ENCODE assay signal across 28 cellular contexts in genomic region chr12:16110596-16110995, GRCh38.
"Had no signal": no experiment of that assay in that cellular context is flagged by ENCODE, and none has a peak within 500 bp of the region (broad histone marks: within the 10 kb centered on the region; RNA-seq: fewer than 3 reads in every experiment).

No MANE protein-coding gene starts in this region.

- H3K4me3 Mint-ChIP-seq: stimulated activated effector memory CD8-positive, alpha-beta T cell treated with anti-CD3 and anti-CD28 coated beads, Interleukin-12 subunit alpha, Interleukin-12 subunit beta, amount 100 ng/mL, for 72 hours; stimulated activated memory B cell treated with anti-CD40 and anti-IgM and Interleukin-4, amounts not matched to agents 10 μg/mL and 1 μg/mL and 100 μg/mL, for 72 hours; stimulated activated naive B cell treated with anti-CD40 and anti-IgM and Interleukin-4, amounts not matched to agents 10 μg/mL and 1 μg/mL and 100 μg/mL, for 72 hours; stimulated activated naive CD8-positive, alpha-beta T cell treated with anti-CD3 and anti-CD28 coated beads, Interleukin-15, amount 100 ng/mL, for 72 hours; stimulated activated naive CD8-positive, alpha-beta T cell treated with anti-CD3 and anti-CD28 coated beads, Interleukin-15, Interleukin-2, amounts not matched to agents 100 ng/mL and 50 ng/mL, for 24 hours; type B pancreatic cell had no signal

- H3K27ac Mint-ChIP-seq: stimulated activated effector memory CD8-positive, alpha-beta T cell treated with anti-CD3 and anti-CD28 coated beads, Interleukin-12 subunit alpha, Interleukin-12 subunit beta, amount 100 ng/mL, for 72 hours; stimulated activated memory B cell treated with anti-CD40 and anti-IgM and Interleukin-4, amounts not matched to agents 10 μg/mL and 1 μg/mL and 100 μg/mL, for 72 hours; stimulated activated naive B cell treated with anti-CD40 and anti-IgM and Interleukin-4, amounts not matched to agents 10 μg/mL and 1 μg/mL and 100 μg/mL, for 72 hours; stimulated activated naive CD8-positive, alpha-beta T cell treated with anti-CD3 and anti-CD28 coated beads, Interleukin-15, amount 100 ng/mL, for 72 hours; stimulated activated naive CD8-positive, alpha-beta T cell treated with anti-CD3 and anti-CD28 coated beads, Interleukin-15, Interleukin-2, amounts not matched to agents 100 ng/mL and 50 ng/mL, for 24 hours; type B pancreatic cell had no signal

- H3K4me3 ChIP-seq: stomach, suprapubic skin, testis, thoracic aorta, thyroid gland, tibial artery, tibial nerve, transverse colon, upper lobe of left lung, upper lobe of right lung, uterus, vagina had no signal

- H3K36me3 ChIP-seq: stomach, suprapubic skin, thoracic aorta, thyroid gland, tibial artery, tibial nerve, transverse colon, upper lobe of left lung, upper lobe of right lung, uterus, vagina had no signal

- H3K9me3 ChIP-seq: suprapubic skin, testis, thyroid gland, tibial artery, upper lobe of right lung, uterus, vagina had no signal

- H3K27me3 Mint-ChIP-seq: stimulated activated memory B cell treated with anti-CD40 and anti-IgM and Interleukin-4, amounts not matched to agents 10 μg/mL and 1 μg/mL and 100 μg/mL, for 72 hours; stimulated activated naive B cell treated with anti-CD40 and anti-IgM and Interleukin-4, amounts not matched to agents 10 μg/mL and 1 μg/mL and 100 μg/mL, for 72 hours; stimulated activated naive CD8-positive, alpha-beta T cell treated with anti-CD3 and anti-CD28 coated beads, Interleukin-15, amount 100 ng/mL, for 72 hours; stimulated activated naive CD8-positive, alpha-beta T cell treated with anti-CD3 and anti-CD28 coated beads, Interleukin-15, Interleukin-2, amounts not matched to agents 100 ng/mL and 50 ng/mL, for 24 hours had no signal

- H3K27me3 ChIP-seq: stomach, suprapubic skin, testis, thyroid gland, tibial artery, tibial nerve, transverse colon, upper lobe of left lung, upper lobe of right lung, uterus, vagina had no signal

- H3K4me1 Mint-ChIP-seq: stimulated activated effector memory CD8-positive, alpha-beta T cell treated with anti-CD3 and anti-CD28 coated beads, Interleukin-12 subunit alpha, Interleukin-12 subunit beta, amount 100 ng/mL, for 72 hours; stimulated activated memory B cell treated with anti-CD40 and anti-IgM and Interleukin-4, amounts not matched to agents 10 μg/mL and 1 μg/mL and 100 μg/mL, for 72 hours; stimulated activated naive B cell treated with anti-CD40 and anti-IgM and Interleukin-4, amounts not matched to agents 10 μg/mL and 1 μg/mL and 100 μg/mL, for 72 hours; stimulated activated naive CD8-positive, alpha-beta T cell treated with anti-CD3 and anti-CD28 coated beads, Interleukin-15, amount 100 ng/mL, for 72 hours had no signal

- FAIRE-seq: urothelium cell line had no signal

- ATAC-seq: stimulated activated effector memory CD8-positive, alpha-beta T cell treated with anti-CD3 and anti-CD28 coated beads, Interleukin-12 subunit alpha, Interleukin-12 subunit beta, amount 100 ng/mL, for 72 hours; stimulated activated memory B cell treated with anti-CD40 and anti-IgM and Interleukin-4, amounts not matched to agents 10 μg/mL and 1 μg/mL and 100 μg/mL, for 72 hours; stimulated activated naive B cell treated with anti-CD40 and anti-IgM and Interleukin-4, amounts not matched to agents 10 μg/mL and 1 μg/mL and 100 μg/mL, for 72 hours; stimulated activated naive CD8-positive, alpha-beta T cell treated with anti-CD3 and anti-CD28 coated beads, Interleukin-15, amount 100 ng/mL, for 72 hours; stimulated activated naive CD8-positive, alpha-beta T cell treated with anti-CD3 and anti-CD28 coated beads, Interleukin-15, Interleukin-2, amounts not matched to agents 100 U/mL and 50 U/mL, for 24 hours; upper lobe of right lung had no signal

- H3K4me1 ChIP-seq: stomach, suprapubic skin, testis, thyroid gland, tibial artery, tibial nerve, transverse colon, upper lobe of right lung, uterus, vagina had no signal

- H3K9me3 Mint-ChIP-seq: type B pancreatic cell had no signal

- DNase-seq: stimulated activated CD4-positive, alpha-beta T cell treated with anti-CD3 and anti-CD28 coated beads, Interleukin-2, amount 100 ng/mL, for 48 hours; stimulated activated CD4-positive, alpha-beta T cell treated with anti-CD3 and anti-CD28 coated beads, Interleukin-4, amount 100 ng/mL, for 1 hour; stimulated activated CD4-positive, alpha-beta T cell treated with anti-CD3 and anti-CD28 coated beads, Interleukin-4, amount 100 ng/mL, for 24 hours; stimulated activated CD4-positive, alpha-beta T cell treated with anti-CD3 and anti-CD28 coated beads, Interleukin-4, amount 100 ng/mL, for 4 hours; stimulated activated CD8-positive, alpha-beta memory T cell treated with anti-CD3 and anti-CD28 coated beads, Interleukin-4, amount 100 ng/mL, for 48 hours; stimulated activated naive B cell treated with anti-CD40 and anti-IgM and Interleukin-4, amounts not matched to agents 10 μg/mL and 1 μg/mL and 100 μg/mL, for 72 hours; stimulated activated naive CD4-positive, alpha-beta T cell; stimulated activated naive CD4-positive, alpha-beta T cell treated with Interleukin-2 at 50 U/mL for 16 hours; stimulated activated naive CD8-positive, alpha-beta T cell treated with anti-CD3 and anti-CD28 coated beads, Interleukin-15, amount 100 ng/mL, for 72 hours; stimulated activated naive CD8-positive, alpha-beta T cell treated with anti-CD3 and anti-CD28 coated beads, Interleukin-15, Interleukin-2, amounts not matched to agents 100 U/mL and 50 U/mL, for 24 hours; stomach; substantia nigra; testis; thyroid gland; tibial artery; transverse colon; upper lobe of left lung; upper lobe of right lung; uterus had no signal

- H3K36me3 Mint-ChIP-seq: stimulated activated effector memory CD8-positive, alpha-beta T cell treated with anti-CD3 and anti-CD28 coated beads, Interleukin-12 subunit alpha, Interleukin-12 subunit beta, amount 100 ng/mL, for 72 hours; stimulated activated memory B cell treated with anti-CD40 and anti-IgM and Interleukin-4, amounts not matched to agents 10 μg/mL and 1 μg/mL and 100 μg/mL, for 72 hours; stimulated activated naive B cell treated with anti-CD40 and anti-IgM and Interleukin-4, amounts not matched to agents 10 μg/mL and 1 μg/mL and 100 μg/mL, for 72 hours; type B pancreatic cell had no signal

- H3K27ac ChIP-seq: stomach, suprapubic skin, testis, thoracic aorta, thyroid gland, tibial artery, tibial nerve, transverse colon, upper lobe of left lung, upper lobe of right lung, uterus, vagina had no signal
